In the genomic region with DNA sequence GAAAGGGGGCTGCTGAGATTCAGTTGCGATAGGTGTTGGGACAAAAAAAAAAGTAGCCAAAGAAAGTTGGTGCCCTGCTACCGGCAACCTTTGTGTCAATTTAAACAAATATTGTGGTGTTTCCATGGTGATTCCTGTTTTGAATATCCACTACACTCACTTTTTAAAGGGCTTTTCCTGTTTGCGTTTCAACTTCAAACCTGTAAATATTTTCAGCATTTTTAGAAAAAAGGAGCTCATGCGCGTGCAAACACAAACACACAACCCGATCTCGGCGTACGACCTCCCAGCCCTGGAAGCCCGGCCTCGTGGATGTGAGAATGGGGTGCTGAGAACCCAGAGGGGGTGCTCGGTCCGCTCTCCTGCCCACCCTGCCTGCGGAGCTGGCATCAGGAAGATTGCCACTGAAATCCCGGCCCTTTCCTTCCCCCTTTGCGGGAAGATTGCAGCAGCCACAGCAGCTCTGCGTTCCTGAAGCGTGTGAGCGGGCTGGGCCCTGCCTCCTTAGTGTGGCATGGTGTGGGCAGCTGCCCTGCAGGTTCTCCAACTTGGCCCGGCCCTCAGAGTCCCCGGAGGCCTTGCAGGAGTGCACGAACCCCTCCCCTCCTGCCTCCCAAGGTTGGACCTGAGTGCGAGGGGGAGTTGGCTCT, we compare ENCODE assay signal across 14 cellular contexts. TPM values are rescaled to one million over a fixed set of nuclear protein-coding genes. Genes with fewer than 3 reads are reported as not detected.
DNase-seq lines count a peak whose midpoint lies in the region; ATAC-seq and TF ChIP-seq lines count a peak whose summit lies in the region.
"Had no signal": no experiment of that assay in that cellular context is flagged by ENCODE, and none has a peak within 500 bp of the region (broad histone marks: within the 10 kb centered on the region; RNA-seq: fewer than 3 reads in every experiment).

No MANE protein-coding gene starts in this region.

- TF ChIP-seq CTCF in endothelial cell (IDR thresholded peaks at IDR 0.05; ENCODE audit: unreplicated experiment) (no peak), suprapubic skin (IDR thresholded peaks at IDR 0.05) (no peak), SK-N-SH (IDR thresholded peaks at IDR 0.05) (no peak)

- H3K4me1 ChIP-seq in suprapubic skin (peaks cover 82% of the 10 kb centered on the region), SK-N-SH (ENCODE audit: control insufficient read depth in 1 of 2, insufficient read depth in 2 of 2, low read depth in 1 of 2, low read length in 1 of 2) (peaks cover 0 to 4% of the 10 kb centered on the region in 2 experiments; a peak in 1 of 4 replicates)

- H3K27ac ChIP-seq in suprapubic skin = peak overlapping the region; percentile 30
- no peak overlapping the region for H3K27ac ChIP-seq in SK-N-SH (ENCODE audit: low read depth in 2 of 2, low read length in 1 of 2)
- H3K27ac ChIP-seq: foreskin keratinocyte had no signal

- no peaks in the 10 kb centered on the region for H4K20me1 ChIP-seq in SK-N-SH (ENCODE audit: insufficient read depth)

- no peak for TF ChIP-seq POLR2A in suprapubic skin (IDR thresholded peaks at IDR 0.05)

- DNase-seq in NAMALWA (ENCODE audit: low spot score) (peak; percentile 71), endothelial cell (ENCODE audit: low spot score) (peak; percentile 28), memory B cell (ENCODE audit: low spot score in 2 of 2) (no peak), suprapubic skin (ENCODE audit: low spot score in 2 of 2) (no peak), AML-193 (lab: John Stamatoyannopoulos, UW) (no peak), SK-N-DZ (ENCODE audit: low spot score) (no peak), SK-N-SH (no peak), NCI-H345 treated with DMSO at 0.1 percent for 48 hours (lab: John Stamatoyannopoulos, UW; ENCODE audit: unreplicated experiment) (no peak)
- DNase-seq: CD8-positive, alpha-beta T cell; foreskin keratinocyte; Kasumi-1; T-helper 9 cell had no signal

- POLR2A ChIA-PET in SK-N-SH (lab: Yijun Ruan, JAX) = no interaction called here

- H3K9me3 ChIP-seq in suprapubic skin = no peaks in the 10 kb centered on the region
- H3K9me3 ChIP-seq in SK-N-SH = no peaks in the 10 kb centered on the region

- H3K27ac Mint-ChIP-seq in endothelial cell (ENCODE audit: unreplicated experiment) = peak overlapping the region; percentile 90
- peak overlapping the region; percentile 79 for H3K27ac Mint-ChIP-seq in memory B cell
- H3K27ac Mint-ChIP-seq: activated naive CD4-positive, alpha-beta T cell treated with anti-CD3 and anti-CD28 coated beads, Interleukin-2, amount 50 U/mL, for 24 hours; CD8-positive, alpha-beta T cell; stimulated activated naive CD8-positive, alpha-beta T cell treated with anti-CD3 and anti-CD28 coated beads, Interleukin-15, Interleukin-2, amounts not matched to agents 100 ng/mL and 50 ng/mL, for 24 hours had no signal

- peaks cover 5% of the 10 kb centered on the region for H3K36me3 Mint-ChIP-seq in endothelial cell (ENCODE audit: low read depth, unreplicated experiment)
- no peaks in the 10 kb centered on the region for H3K36me3 Mint-ChIP-seq in memory B cell
- H3K36me3 Mint-ChIP-seq: activated naive CD4-positive, alpha-beta T cell treated with anti-CD3 and anti-CD28 coated beads, Interleukin-2, amount 50 U/mL, for 24 hours; CD8-positive, alpha-beta T cell had no signal

- H3K27me3 Mint-ChIP-seq in endothelial cell (ENCODE audit: unreplicated experiment) (peaks cover 21% of the 10 kb centered on the region), memory B cell (peaks cover 15% of the 10 kb centered on the region)
- H3K27me3 Mint-ChIP-seq: activated naive CD4-positive, alpha-beta T cell treated with anti-CD3 and anti-CD28 coated beads, Interleukin-2, amount 50 U/mL, for 24 hours; stimulated activated naive CD8-positive, alpha-beta T cell treated with anti-CD3 and anti-CD28 coated beads, Interleukin-15, Interleukin-2, amounts not matched to agents 100 ng/mL and 50 ng/mL, for 24 hours had no signal

- H2AFZ ChIP-seq in SK-N-SH (ENCODE audit: low read depth) = no peak overlapping the region

- WGBS in suprapubic skin = 45% methylated on average over 15 of the region's 23 CpGs
- WGBS in SK-N-SH (ENCODE audit: low lambda C conversion rate) = 77% methylated on average over 17 of the region's 23 CpGs

- no peaks in the 10 kb centered on the region for H3K9me2 ChIP-seq in SK-N-SH

- TF ChIP-seq EP300 in suprapubic skin (IDR thresholded peaks at IDR 0.05) (no peak), SK-N-SH (IDR thresholded peaks at IDR 0.05; ENCODE audit: borderline replicate concordance in 1 of 2, low read depth in 1 of 2, low read length in 1 of 2) (no peak)

- no peaks in the 10 kb centered on the region for H3K79me2 ChIP-seq in SK-N-SH (ENCODE audit: insufficient read depth)

- H3K9me3 Mint-ChIP-seq in endothelial cell (ENCODE audit: unreplicated experiment) (no peaks in the 10 kb centered on the region), memory B cell (no peaks in the 10 kb centered on the region)
- H3K9me3 Mint-ChIP-seq: activated naive CD4-positive, alpha-beta T cell treated with anti-CD3 and anti-CD28 coated beads, Interleukin-2, amount 50 U/mL, for 24 hours; CD8-positive, alpha-beta T cell; stimulated activated naive CD8-positive, alpha-beta T cell treated with anti-CD3 and anti-CD28 coated beads, Interleukin-15, Interleukin-2, amounts not matched to agents 100 ng/mL and 50 ng/mL, for 24 hours had no signal

- peak; percentile 42 for ATAC-seq in memory B cell (ENCODE audit: low read depth)
- ATAC-seq: CD8-positive, alpha-beta T cell; foreskin keratinocyte had no signal

- no peak overlapping the region for H3K4me2 ChIP-seq in SK-N-SH

- TF ChIP-seq RAD21 in SK-N-SH (IDR thresholded peaks at IDR 0.05; ENCODE audit: low read length) = no peak

- H3K36me3 ChIP-seq in suprapubic skin (peaks cover 14% of the 10 kb centered on the region), SK-N-SH (replicated peaks in 1 of 2; ENCODE audit: control insufficient read depth in 1 of 2, insufficient read depth in 2 of 2, low read length in 1 of 2) (no peaks in the 10 kb centered on the region)

- CTCF ChIA-PET in SK-N-SH (lab: Yijun Ruan, JAX) = interaction anchor here (0.7 to 2.2 kb wide), 2 partner anchors 9 to 10 kb away, joined by 4 to 7 read pairs; no protein-coding TSS in a partner anchor

- H3K4me3 ChIP-seq in suprapubic skin (no peak overlapping the region), SK-N-SH (ENCODE audit: low read depth in 2 of 2, low read length in 1 of 2) (no peak overlapping the region)

- H3K27me3 ChIP-seq in suprapubic skin (no peaks in the 10 kb centered on the region), SK-N-SH (ENCODE audit: insufficient read depth) (no peaks in the 10 kb centered on the region)
- H3K27me3 ChIP-seq: foreskin keratinocyte had no signal

- H3F3A ChIP-seq in SK-N-SH (replicated peaks; ENCODE audit: insufficient read depth) = no peaks in the 10 kb centered on the region

- H3K4me1 Mint-ChIP-seq in endothelial cell (ENCODE audit: unreplicated experiment) (peaks cover 19% of the 10 kb centered on the region), memory B cell (peaks cover 3% of the 10 kb centered on the region)
- H3K4me1 Mint-ChIP-seq: activated naive CD4-positive, alpha-beta T cell treated with anti-CD3 and anti-CD28 coated beads, Interleukin-2, amount 50 U/mL, for 24 hours had no signal

- no peak overlapping the region for H3K9ac ChIP-seq in SK-N-SH

- H3K4me3 Mint-ChIP-seq in endothelial cell (ENCODE audit: unreplicated experiment) (no peak overlapping the region), memory B cell (no peak overlapping the region)
- H3K4me3 Mint-ChIP-seq: activated naive CD4-positive, alpha-beta T cell treated with anti-CD3 and anti-CD28 coated beads, Interleukin-2, amount 50 U/mL, for 24 hours; CD8-positive, alpha-beta T cell; stimulated activated naive CD8-positive, alpha-beta T cell treated with anti-CD3 and anti-CD28 coated beads, Interleukin-15, Interleukin-2, amounts not matched to agents 100 ng/mL and 50 ng/mL, for 24 hours had no signal

TF ChIP-seq in SK-N-SH, 30 proteins besides CTCF, POLR2A, EP300 and RAD21:
- no peak for TF ChIP-seq JUND (IDR thresholded peaks at IDR 0.05)
- no peak for TF ChIP-seq SIN3A (IDR thresholded peaks at IDR 0.05; ENCODE audit: borderline replicate concordance, low read depth, low read length)
- TF ChIP-seq CHD2 (IDR thresholded peaks at IDR 0.05; ENCODE audit: low read length, partially characterized antibody) = no peak
- TF ChIP-seq TAF1 (IDR thresholded peaks at IDR 0.05; ENCODE audit: borderline replicate concordance, low read depth, low read length) = no peak
- TF ChIP-seq ELF1 (IDR thresholded peaks at IDR 0.05) = no peak

RNA-seq across cellular contexts. Expression of a gene that starts 34.8 kb away (rescaled TPM):
- total RNA-seq in endothelial cell (ENCODE audit: unreplicated experiment) = 6.3 TPM
- total RNA-seq in suprapubic skin = 100 to 1,000 TPM; 106 to 229 (median 160) TPM
- 0.92 and 1.3 TPM in 2 replicates for polyA plus RNA-seq in SK-N-DZ (2014; cell fraction: cytosol; rRNA removed)
- polyA plus RNA-seq in SK-N-DZ (2014; cell fraction: nucleus; rRNA removed) = 0.47 and 2.3 TPM in 2 replicates
- 0.37 and 0.51 TPM in 2 replicates for polyA plus RNA-seq in SK-N-SH (2012; rRNA removed)
- 0.21 and 0.41 TPM in 2 replicates for polyA plus RNA-seq in SK-N-SH (2012; cell fraction: cytosol; rRNA removed)
- 1.0 and 1.4 TPM in 2 replicates for polyA plus RNA-seq in SK-N-SH (2012; cell fraction: nucleus; rRNA removed)

Comparison
In these comparisons a context has a peak if more than half of its experiments do, and no peak if none do; other contexts are left out.
1. DNase-seq: peak in NAMALWA (single experiment) and endothelial cell (single experiment); none in memory B cell (0 of 2), suprapubic skin (0 of 2), AML-193 (0 of 2), SK-N-DZ (single experiment), SK-N-SH (single experiment) and NCI-H345 treated with DMSO at 0.1 percent for 48 hours (single experiment).
2. RNA of a gene that starts 34.8 kb away (total RNA-seq): 106 to 229 TPM in suprapubic skin; 6.3 TPM in endothelial cell (single experiment); every median in the first group is over 10 times any median in the second.